20 cellular contexts compared by ENCODE assay signal in the genomic region with DNA sequence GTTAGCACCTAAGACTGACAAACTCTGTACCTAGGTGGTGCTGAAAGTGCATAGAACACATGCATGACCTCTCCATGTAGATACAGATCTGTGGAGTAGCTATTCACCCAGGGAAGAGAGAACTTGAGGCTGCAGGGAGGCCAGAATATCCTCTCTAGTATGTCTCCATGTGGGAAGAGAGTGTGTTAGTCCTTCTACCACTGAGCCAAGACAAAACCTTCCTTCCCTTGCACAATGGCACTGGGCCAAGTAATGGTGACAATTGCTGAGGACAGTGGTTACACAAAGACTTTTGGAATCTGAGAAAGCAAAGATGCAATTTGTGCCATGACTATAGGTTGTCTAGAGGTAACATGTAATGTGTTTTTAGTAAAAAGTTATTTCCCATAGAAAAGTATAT. TPM values are rescaled to one million over a fixed set of nuclear protein-coding genes. Genes with fewer than 3 reads are reported as not detected.
DNase-seq lines count a peak whose midpoint lies in the region; ATAC-seq and TF ChIP-seq lines count a peak whose summit lies in the region.
"Had no signal": no experiment of that assay in that cellular context is flagged by ENCODE, and none has a peak within 500 bp of the region (broad histone marks: within the 10 kb centered on the region; RNA-seq: fewer than 3 reads in every experiment).

No MANE protein-coding gene starts in this region.

- no peaks in the 10 kb centered on the region for H3K27me3 ChIP-seq in endodermal cell (ENCODE audit: control insufficient read depth, insufficient read depth, low read length, poor library complexity, severe bottlenecking)
- H3K27me3 ChIP-seq in psoas muscle (ENCODE audit: insufficient read depth in 3 of 3, low read length in 2 of 3) = no peaks in the 10 kb centered on the region
- H3K27me3 ChIP-seq: MG63, SJCRH30 had no signal

- no peak overlapping the region for H3K9ac ChIP-seq in endodermal cell (ENCODE audit: extremely low read depth, low read length, poor library complexity, severe bottlenecking)
- H3K9ac ChIP-seq: GM23248 had no signal

- no peak overlapping the region for H3K27ac Mint-ChIP-seq in endodermal cell
- H3K27ac Mint-ChIP-seq: H9, HFFc6 had no signal

- H3K4me3 Mint-ChIP-seq in endodermal cell = no peak overlapping the region
- H3K4me3 Mint-ChIP-seq: H9, HFFc6 had no signal

- H3K4me1 ChIP-seq in endodermal cell (ENCODE audit: control insufficient read depth, insufficient read depth, low read length) (no peaks in the 10 kb centered on the region), psoas muscle (no peaks in the 10 kb centered on the region)

- intact Hi-C loops in psoas muscle (cut with DNase I) = no loop called here

- H3K27ac ChIP-seq in endodermal cell (ENCODE audit: low read depth, low read length) = no peak overlapping the region
- H3K27ac ChIP-seq in psoas muscle = no peak overlapping the region
- H3K27ac ChIP-seq: GM23248, SJCRH30 had no signal

- H3K36me3 ChIP-seq in endodermal cell (ENCODE audit: control insufficient read depth, insufficient read depth, low read length) (no peaks in the 10 kb centered on the region), psoas muscle (ENCODE audit: insufficient read depth in 1 of 2, low read depth in 1 of 2) (no peaks in the 10 kb centered on the region)
- H3K36me3 ChIP-seq: MG63, SJCRH30 had no signal

- H3K36me3 Mint-ChIP-seq in endodermal cell (ENCODE audit: low read depth) = no peaks in the 10 kb centered on the region

- ATAC-seq in psoas muscle (peak in 3 of 4 donors; percentile 23 to 35 (median 30)), GM18520 (IDR thresholded peaks at IDR 0.05; ENCODE audit: unreplicated experiment) (no peak)

- peak; percentile 5 for DNase-seq in activated CD8-positive, alpha-beta memory T cell treated with anti-CD3 and anti-CD28 coated beads for 24 hours
- DNase-seq in activated CD8-positive, alpha-beta memory T cell treated with anti-CD3 and anti-CD28 coated beads, Interleukin-2, amount 50 U/mL, for 4 hours = no peak
- DNase-seq in endodermal cell = peak; percentile 12
- DNase-seq in psoas muscle = no peak
- no peak for DNase-seq in NCI-H1436 treated with DMSO at 0.1 percent for 48 hours (lab: John Stamatoyannopoulos, UW)
- DNase-seq in GF-D8 (lab: John Stamatoyannopoulos, UW) = no peak
- DNase-seq: EL, GM23248, H9, HFFc6, MG63, NCI-H1417, NCI-H187 treated with DMSO at 0.1 percent for 48 hours, NCI-H2107, NCI-H345, NCI-H524, NCI-H82, OCI-M1, SJCRH30 had no signal

- H3K4me3 ChIP-seq in endodermal cell (ENCODE audit: low read length) (no peak overlapping the region), psoas muscle (no peak overlapping the region)
- H3K4me3 ChIP-seq: GM23248, MG63, SJCRH30 had no signal

- peaks cover 2% of the 10 kb centered on the region for H3K4me1 Mint-ChIP-seq in endodermal cell
- H3K4me1 Mint-ChIP-seq: H9 had no signal

- no peak for TF ChIP-seq CTCF in endodermal cell (conservative IDR thresholded peaks at IDR 0.05)
- no peak for TF ChIP-seq CTCF in psoas muscle (IDR thresholded peaks at IDR 0.05)

- H3K9me3 ChIP-seq in endodermal cell (ENCODE audit: control insufficient read depth, low read length) = peaks cover 24% of the 10 kb centered on the region
- H3K9me3 ChIP-seq in psoas muscle = peaks cover 13% of the 10 kb centered on the region

- H3K9me3 Mint-ChIP-seq in endodermal cell = peaks cover 12% of the 10 kb centered on the region

- peaks cover 15% of the 10 kb centered on the region for H3K27me3 Mint-ChIP-seq in endodermal cell (ENCODE audit: insufficient read depth)

RNA-seq across cellular contexts. Expression of gene C1orf198, which starts 52.3 kb away (rescaled TPM):
- 10 to 100 TPM; 37.5 to 44.8 TPM for total RNA-seq in endodermal cell
- 61.8 TPM for polyA plus RNA-seq in endodermal cell (2013, experiment 1 of 2)
- polyA plus RNA-seq in endodermal cell (2013, experiment 2 of 2) = 58.9 TPM
- total RNA-seq in psoas muscle = 100 to 1,000 TPM in 2 of 4 donors, 10 to 100 TPM in 2; 32.0 to 122 (median 86.7) TPM
- 10 to 100 TPM; 44.6 to 99.6 (median 81.8) TPM for polyA plus RNA-seq in psoas muscle

Comparison
In these comparisons a context has a peak if more than half of its experiments do, and no peak if none do; other contexts are left out.
1. DNase-seq: peak in activated CD8-positive, alpha-beta memory T cell treated with anti-CD3 and anti-CD28 coated beads for 24 hours (single experiment) and endodermal cell (single experiment); none in activated CD8-positive, alpha-beta memory T cell treated with anti-CD3 and anti-CD28 coated beads, Interleukin-2, amount 50 U/mL, for 4 hours (single experiment), psoas muscle (0 of 2), NCI-H1436 treated with DMSO at 0.1 percent for 48 hours (single experiment) and GF-D8 (single experiment).